ENCODE assay signal across 14 cellular contexts in genomic region chr7:116652793-116653192, GRCh38. TPM values are rescaled to one million over a fixed set of nuclear protein-coding genes. Genes with fewer than 3 reads are reported as not detected.
DNase-seq lines count a peak whose midpoint lies in the region; ATAC-seq and TF ChIP-seq lines count a peak whose summit lies in the region.
"Had no signal": no experiment of that assay in that cellular context is flagged by ENCODE, and none has a peak within 500 bp of the region (broad histone marks: within the 10 kb centered on the region; RNA-seq: fewer than 3 reads in every experiment).

No MANE protein-coding gene starts in this region.

- peaks cover 14% of the 10 kb centered on the region for H3K27me3 Mint-ChIP-seq in activated naive CD4-positive, alpha-beta T cell treated with anti-CD3 and anti-CD28 coated beads for 36 hours (ENCODE audit: low read depth)

- no peak overlapping the region for H3K27ac ChIP-seq in tibial nerve

- TF ChIP-seq CTCF in tibial nerve (IDR thresholded peaks at IDR 0.05) (no peak), GM13976 (IDR thresholded peaks at IDR 0.05; ENCODE audit: borderline replicate concordance, control extremely low read depth, extremely low read depth, insufficient read depth, missing control alignments) (no peak)

- no peaks in the 10 kb centered on the region for H3K4me1 Mint-ChIP-seq in activated naive CD4-positive, alpha-beta T cell treated with anti-CD3 and anti-CD28 coated beads for 36 hours (ENCODE audit: low read depth)

- H3K36me3 Mint-ChIP-seq in activated naive CD4-positive, alpha-beta T cell treated with anti-CD3 and anti-CD28 coated beads, Interleukin-2, amount 50 U/mL, for 72 hours: no peaks in the 10 kb centered on the region
- no peaks in the 10 kb centered on the region for H3K36me3 Mint-ChIP-seq in activated naive CD4-positive, alpha-beta T cell treated with anti-CD3 and anti-CD28 coated beads for 36 hours (ENCODE audit: low read depth)

- CTCF ChIA-PET in activated naive CD4-positive, alpha-beta T cell treated with anti-CD3 and anti-CD28 coated beads for 36 hours (lab: Charles Lee): no interaction called here

- ATAC-seq in activated naive CD4-positive, alpha-beta T cell treated with anti-CD3 and anti-CD28 coated beads, Interleukin-2, amount 50 U/mL, for 72 hours: peak; percentile 51 to 84
- ATAC-seq in esophagus mucosa: peak; percentile 87

- H3K9me3 ChIP-seq in tibial nerve: no peaks in the 10 kb centered on the region
- H3K9me3 ChIP-seq: MG63, SK-N-SH had no signal

- intact Hi-C loops in activated naive CD4-positive, alpha-beta T cell treated with anti-CD3 and anti-CD28 coated beads for 36 hours (cut with micrococcal nuclease): no loop called here

- no peak overlapping the region for H3K4me3 ChIP-seq in tibial nerve
- H3K4me3 ChIP-seq: MG63, skin epidermis had no signal

- no peaks in the 10 kb centered on the region for H3K36me3 ChIP-seq in tibial nerve
- H3K36me3 ChIP-seq: MG63 had no signal

- WGBS in tibial nerve, 2 donors: 91 to 93% methylated on average over 3 of the region's 3 CpGs

- H3K4me1 ChIP-seq in tibial nerve: no peaks in the 10 kb centered on the region

- DNase-seq in activated naive CD4-positive, alpha-beta T cell treated with anti-CD3 and anti-CD28 coated beads, Interleukin-2, amount 50 U/mL, for 72 hours (ENCODE audit: low spot score in 2 of 2): no peak
- DNase-seq in activated naive CD4-positive, alpha-beta T cell treated with anti-CD3 and anti-CD28 coated beads for 36 hours: no peak
- DNase-seq in NCI-H2171 treated with DMSO at 0.1 percent for 48 hours (lab: John Stamatoyannopoulos, UW) (peak; percentile 72), tibial nerve (ENCODE audit: low spot score in 2 of 2) (no peak), HT-29 (ENCODE audit: low spot score) (no peak), GM13976 (ENCODE audit: low spot score) (no peak), GM19240 (ENCODE audit: insufficient read length, low spot score) (no peak)
- DNase-seq: activated CD8-positive, alpha-beta memory T cell treated with anti-CD3 and anti-CD28 coated beads, Interleukin-2, amount 50 U/mL, for 48 hours; COR-L47; cortex of kidney; SK-N-SH had no signal

- TF ChIP-seq EP300 in tibial nerve (IDR thresholded peaks at IDR 0.05): no peak

- H3K27ac Mint-ChIP-seq in activated naive CD4-positive, alpha-beta T cell treated with anti-CD3 and anti-CD28 coated beads, Interleukin-2, amount 50 U/mL, for 72 hours: no peak overlapping the region
- no peak overlapping the region for H3K27ac Mint-ChIP-seq in activated naive CD4-positive, alpha-beta T cell treated with anti-CD3 and anti-CD28 coated beads for 36 hours

- H3K4me3 Mint-ChIP-seq in activated naive CD4-positive, alpha-beta T cell treated with anti-CD3 and anti-CD28 coated beads for 36 hours: no peak overlapping the region

- no peak for TF ChIP-seq POLR2A in tibial nerve (IDR thresholded peaks at IDR 0.05)

- no peaks in the 10 kb centered on the region for H3K9me3 Mint-ChIP-seq in activated naive CD4-positive, alpha-beta T cell treated with anti-CD3 and anti-CD28 coated beads, Interleukin-2, amount 50 U/mL, for 72 hours
- no peaks in the 10 kb centered on the region for H3K9me3 Mint-ChIP-seq in activated naive CD4-positive, alpha-beta T cell treated with anti-CD3 and anti-CD28 coated beads for 36 hours

- in situ Hi-C loops in GM13976 (cut with MboI; ENCODE audit: low sequenced_read_pairs, unreplicated experiment): no loop called here

- H3K27me3 ChIP-seq in tibial nerve: no peaks in the 10 kb centered on the region
- H3K27me3 ChIP-seq: MG63 had no signal

RNA-seq across cellular contexts. Expression of gene MET, which starts 19.2 kb away (rescaled TPM):
- total RNA-seq in activated naive CD4-positive, alpha-beta T cell treated with anti-CD3 and anti-CD28 coated beads, Interleukin-2, amount 50 U/mL, for 72 hours: under 1 TPM in 1 of 2 donors, not detected in 1; 0.88 TPM
- under 1 TPM; 0.42 to 0.52 TPM for total RNA-seq in activated naive CD4-positive, alpha-beta T cell treated with anti-CD3 and anti-CD28 coated beads for 36 hours
- total RNA-seq in esophagus mucosa (10.4 TPM), tibial nerve (10 to 100 TPM; 22.6 to 49.8 (median 37.1) TPM)
- total RNA-seq in HT-29 (2014; rRNA removed; shearing (Covaris generic)): 123 and 128 TPM in 2 replicates
